1 cellular context compared by ENCODE assay signal in the genomic region with DNA sequence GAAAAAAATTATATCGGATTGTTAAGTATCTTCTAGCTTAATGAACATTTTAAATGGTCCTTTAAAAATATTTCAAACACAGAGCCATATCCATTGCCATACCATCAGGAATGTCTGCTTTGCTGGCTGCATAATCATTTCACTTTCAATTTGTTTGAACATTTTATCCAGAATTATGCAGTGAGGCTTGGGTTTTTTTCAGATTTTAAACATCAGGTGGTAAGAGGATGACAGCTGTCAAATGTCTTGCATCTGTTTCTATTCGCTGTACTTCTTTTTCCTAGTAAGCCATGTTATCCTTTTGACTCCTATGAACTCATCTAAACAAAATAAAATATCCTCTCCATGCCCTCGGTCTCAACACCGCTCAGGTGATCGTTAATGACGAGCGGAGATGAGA.
TF ChIP-seq lines count a peak whose summit lies in the region.

No MANE protein-coding gene starts in this region.

TF ChIP-seq in IMR-90, 13 proteins besides CTCF, POLR2A, EP300 and RAD21 (continued from another document):
- TF ChIP-seq FOS (IDR thresholded peaks at IDR 0.05; ENCODE audit: low read depth, low read length) (no peak), CEBPB (IDR thresholded peaks at IDR 0.05; ENCODE audit: low read depth, low read length) (no peak), NFE2L2 (IDR thresholded peaks at IDR 0.05; ENCODE audit: low read depth, low read length) (no peak), RFX5 (IDR thresholded peaks at IDR 0.05; ENCODE audit: low read depth, low read length) (no peak), MXI1 (IDR thresholded peaks at IDR 0.05; ENCODE audit: borderline replicate concordance, low read depth, low read length) (no peak), BHLHE40 (IDR thresholded peaks at IDR 0.05; ENCODE audit: low read depth, low read length) (no peak), MAZ (IDR thresholded peaks at IDR 0.05; ENCODE audit: borderline replicate concordance, low read depth, low read length) (no peak), RCOR1 (IDR thresholded peaks at IDR 0.05; ENCODE audit: insufficient replicate concordance, low read length) (no peak)
